Comparison of ENCODE assay signal across 10 cellular contexts in the genomic region with DNA sequence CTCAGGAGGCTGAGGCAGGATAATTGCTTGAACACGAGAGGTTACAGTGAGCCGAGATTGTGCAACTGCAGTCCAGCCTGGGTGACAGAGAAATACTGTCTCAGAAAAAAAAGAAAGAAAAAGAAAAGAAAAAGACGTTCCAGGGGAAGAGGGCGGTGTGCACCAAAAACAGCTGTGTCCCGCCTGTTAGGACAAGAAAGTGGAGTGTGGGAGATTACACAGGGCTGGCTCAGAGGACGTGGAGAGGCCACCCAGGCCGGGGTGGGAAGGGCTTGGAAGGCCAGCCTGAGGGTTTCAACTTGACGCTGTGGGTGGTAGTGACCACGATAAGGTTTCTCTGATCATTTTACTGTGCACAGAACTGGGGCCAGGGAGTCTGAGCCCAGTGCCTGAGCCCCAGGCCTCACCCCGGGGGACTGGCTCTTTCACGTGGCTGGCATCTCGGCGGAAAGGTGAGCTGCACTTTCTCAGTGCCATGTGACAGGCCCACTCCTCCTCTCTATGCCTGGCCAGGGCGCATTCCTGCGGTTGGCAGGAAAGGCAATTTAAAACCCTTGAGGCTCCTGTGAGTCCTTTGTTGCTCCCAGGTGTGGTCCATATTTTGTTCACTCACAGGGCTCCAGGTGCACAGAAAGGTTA. TPM values are rescaled to one million over a fixed set of nuclear protein-coding genes. Genes with fewer than 3 reads are reported as not detected.
DNase-seq lines count a peak whose midpoint lies in the region; ATAC-seq and TF ChIP-seq lines count a peak whose summit lies in the region.
"Had no signal": no experiment of that assay in that cellular context is flagged by ENCODE, and none has a peak within 500 bp of the region (broad histone marks: within the 10 kb centered on the region; RNA-seq: fewer than 3 reads in every experiment).

No MANE protein-coding gene starts in this region.

- no peak for TF ChIP-seq CTCF in BE2C (IDR thresholded peaks at IDR 0.05; ENCODE audit: low read depth, low read length)

- ATAC-seq in sciatic nerve = peak; percentile 93

- DNase-seq in H7 (peak; percentile 41), RPMI7951 (ENCODE audit: low read depth) (peak; percentile 67), glomerular visceral epithelial cell (ENCODE audit: extremely low spot score) (peak; percentile 32), sciatic nerve (ENCODE audit: low spot score) (peak; percentile 71), retina (no peak), NCI-H345 (lab: John Stamatoyannopoulos, UW) (no peak), BE2C (no peak)
- DNase-seq in activated T-cell treated with anti-CD3 and anti-CD28 coated beads, Interleukin-2, amount 50 U/mL, for 1 hour = no peak
- DNase-seq: activated B cell treated with CpG ODN at 0.5 μM for 24 hours, NCI-H446 had no signal

- H3K36me3 ChIP-seq in H7 (replicated peaks; ENCODE audit: control insufficient read depth, insufficient read depth, low read length) = peaks cover 2% of the 10 kb centered on the region
- peaks cover 3% of the 10 kb centered on the region; the same call in 1 of the 2 replicates for H3K36me3 ChIP-seq in BE2C

- H3K4me3 ChIP-seq in H7 (ENCODE audit: insufficient read depth, low read depth, low read length) (no peak overlapping the region), BE2C (ENCODE audit: low read depth, low read length) (no peak overlapping the region)

- no peaks in the 10 kb centered on the region for H3K9me3 ChIP-seq in BE2C

- H3K27me3 ChIP-seq in H7 (ENCODE audit: control insufficient read depth, insufficient read depth, low read length) = no peaks in the 10 kb centered on the region
- no peaks in the 10 kb centered on the region for H3K27me3 ChIP-seq in BE2C

- H3K4me1 ChIP-seq in BE2C = no peaks in the 10 kb centered on the region

- intact Hi-C loops in sciatic nerve (cut with DNase I) = no loop called here

RNA-seq across cellular contexts. Expression of a gene that starts 13.9 kb away (rescaled TPM):
- total RNA-seq in H7 (2014; rRNA removed; shearing (Covaris generic)) = 23.7 and 28.1 TPM in 2 replicates
- 49.7 and 60.3 TPM in 2 replicates for total RNA-seq in RPMI7951 (2014; rRNA removed; shearing (Covaris generic))
- total RNA-seq in sciatic nerve = 72.8 TPM
- 162 TPM for polyA plus RNA-seq in BE2C (2012; ENCODE audit: insufficient read depth, insufficient read length, low read depth)

RNA-seq across cellular contexts. Expression of a gene that starts 22.2 kb away (rescaled TPM):
- total RNA-seq in H7 (2014; rRNA removed; shearing (Covaris generic)) = 120 and 142 TPM in 2 replicates
- total RNA-seq in RPMI7951 (2014; rRNA removed; shearing (Covaris generic)) = 33.3 and 34.8 TPM in 2 replicates
- total RNA-seq in sciatic nerve = 89.2 TPM
- 85.5 TPM for polyA plus RNA-seq in BE2C (2012; ENCODE audit: insufficient read depth, insufficient read length, low read depth)

Comparison
In these comparisons a context has a peak if more than half of its experiments do, and no peak if none do; other contexts are left out.
1. DNase-seq: peak in H7 (single experiment), RPMI7951 (single experiment), glomerular visceral epithelial cell (single experiment) and sciatic nerve (single experiment); none in retina (single experiment), activated T-cell treated with anti-CD3 and anti-CD28 coated beads, Interleukin-2, amount 50 U/mL, for 1 hour (single experiment), NCI-H345 (single experiment) and BE2C (single experiment).